In the genomic region with DNA sequence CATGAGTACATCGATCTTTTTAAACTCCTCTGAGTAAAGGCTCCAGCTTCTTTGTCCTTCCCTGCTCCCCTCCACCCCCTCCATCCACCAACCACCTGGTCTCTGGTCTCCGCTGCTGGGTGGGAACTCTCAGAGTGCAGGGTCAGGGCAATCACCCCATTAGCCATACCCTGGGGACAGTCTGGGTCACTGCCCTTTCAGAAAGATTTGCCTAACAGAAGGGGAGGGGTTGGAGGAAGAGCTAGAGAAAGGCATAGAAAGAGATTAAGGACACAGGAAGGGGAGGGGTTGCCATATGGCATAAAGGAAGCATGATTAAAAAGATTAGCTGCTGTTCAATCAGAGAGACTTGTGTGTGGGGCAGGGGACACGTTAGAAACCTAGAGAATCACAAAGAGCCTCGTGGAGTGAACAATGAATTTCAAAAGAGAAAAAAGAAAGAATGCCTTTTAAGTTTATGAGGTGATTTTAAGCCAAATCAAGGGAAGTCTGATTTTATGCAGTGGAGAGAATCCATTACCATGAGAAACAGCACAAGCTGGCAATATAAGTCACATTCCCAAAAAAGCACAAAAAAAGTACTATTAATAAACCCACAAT, we compare ENCODE assay signal across 10 cellular contexts.
DNase-seq lines count a peak whose midpoint lies in the region; ATAC-seq and TF ChIP-seq lines count a peak whose summit lies in the region.
"Had no signal": no experiment of that assay in that cellular context is flagged by ENCODE, and none has a peak within 500 bp of the region (broad histone marks: within the 10 kb centered on the region; RNA-seq: fewer than 3 reads in every experiment).

No MANE protein-coding gene starts in this region.

- no peak overlapping the region for H3K4me3 ChIP-seq in dorsolateral prefrontal cortex
- H3K4me3 ChIP-seq: Peyer's patch had no signal

- no peak overlapping the region for H3K27ac ChIP-seq in dorsolateral prefrontal cortex

- no peak for TF ChIP-seq CTCF in dorsolateral prefrontal cortex (IDR thresholded peaks at IDR 0.05 in 54 of 56, conservative IDR thresholded peaks at IDR 0.05 in 2 of 56; ENCODE audit: low read depth in 1 of 56, partially characterized antibody in 56 of 56)

- in situ Hi-C loops in KBM-7 (cut with MboI; ENCODE audit: low pct_unique_long_range_greater_than_20kb, low sequenced_read_pairs): no loop called here

- ATAC-seq in GM18505 (IDR thresholded peaks at IDR 0.05; ENCODE audit: unreplicated experiment) (peak; percentile 49), GM21786 (IDR thresholded peaks at IDR 0.05; ENCODE audit: unreplicated experiment) (peak; percentile 87), left lobe of liver (no peak)

- DNase-seq in KBM-7 (peak; percentile 93), iPS-NIHi7 (ENCODE audit: extremely low spot score) (peak; percentile 30), left lobe of liver (ENCODE audit: low spot score) (no peak), NCI-H1930 (lab: John Stamatoyannopoulos, UW) (no peak), NOMO-1 treated with dmso at 0.1 percent for 144 hours (lab: John Stamatoyannopoulos, UW; ENCODE audit: unreplicated experiment) (no peak), dorsolateral prefrontal cortex (no peak)
- DNase-seq: activated T-cell treated with anti-CD3 and anti-CD28 coated beads for 4 hours, Peyer's patch had no signal

- peaks cover 0 to 75% (median 21%) of the 10 kb centered on the region in 45 donors for H3K27me3 ChIP-seq in dorsolateral prefrontal cortex
- H3K27me3 ChIP-seq: Peyer's patch had no signal

- intact Hi-C loops in dorsolateral prefrontal cortex (cut with DNase I): no loop called here

- TF ChIP-seq POLR2A in GM18505 (IDR thresholded peaks at IDR 0.05; ENCODE audit: borderline replicate concordance, extremely low read depth, insufficient read depth, insufficient read length): no peak

Comparison
In these comparisons a context has a peak if more than half of its experiments do, and no peak if none do; other contexts are left out.
1. DNase-seq: peak in KBM-7 (single experiment) and iPS-NIHi7 (single experiment); none in left lobe of liver (single experiment), NCI-H1930 (0 of 2), NOMO-1 treated with dmso at 0.1 percent for 144 hours (single experiment) and dorsolateral prefrontal cortex (0 of 10).